ENCODE assay signal across 18 cellular contexts in the genomic region with DNA sequence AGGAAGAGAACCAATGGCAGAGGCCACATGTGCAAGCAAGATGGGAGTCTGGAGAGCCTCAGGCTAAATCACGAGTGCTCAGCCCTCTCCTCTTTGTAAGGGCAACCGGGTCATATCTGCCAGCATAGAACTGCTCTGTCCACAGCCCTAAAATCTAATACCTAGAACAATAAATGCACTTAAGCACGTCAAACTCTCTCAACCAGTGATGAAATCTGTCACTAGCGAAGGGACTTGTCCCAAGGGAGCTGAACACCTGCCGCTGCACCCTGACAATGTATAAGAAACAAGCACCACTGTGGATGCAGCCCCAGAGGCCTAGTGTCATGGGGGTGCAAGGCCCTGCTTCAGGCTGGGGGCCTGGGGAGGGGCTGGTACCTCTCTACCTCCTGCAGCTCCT.
DNase-seq lines count a peak whose midpoint lies in the region; ATAC-seq and TF ChIP-seq lines count a peak whose summit lies in the region.
"Had no signal": no experiment of that assay in that cellular context is flagged by ENCODE, and none has a peak within 500 bp of the region (broad histone marks: within the 10 kb centered on the region; RNA-seq: fewer than 3 reads in every experiment).

No MANE protein-coding gene starts in this region.

- H3K4me2 ChIP-seq in osteoblast (ENCODE audit: insufficient read depth, low read length): no peak overlapping the region

- H2AFZ ChIP-seq in osteoblast (ENCODE audit: low read length): no peak overlapping the region

- H3K27me3 Mint-ChIP-seq in activated B cell treated with CpG ODN at 0.5 μM for 24 hours: no peaks in the 10 kb centered on the region
- H3K27me3 Mint-ChIP-seq: IgD-negative memory B cell had no signal

- H4K20me1 ChIP-seq in osteoblast (ENCODE audit: insufficient read depth, low read length): no peaks in the 10 kb centered on the region

- no peaks in the 10 kb centered on the region for H3K36me3 Mint-ChIP-seq in activated B cell treated with CpG ODN at 0.5 μM for 24 hours (ENCODE audit: low read depth)
- H3K36me3 Mint-ChIP-seq: CD14-positive monocyte; CD8-positive, alpha-beta T cell; IgD-negative memory B cell had no signal

- no peaks in the 10 kb centered on the region for H3K9me3 Mint-ChIP-seq in activated B cell treated with CpG ODN at 0.5 μM for 24 hours
- H3K9me3 Mint-ChIP-seq: CD8-positive, alpha-beta T cell had no signal

- no peaks in the 10 kb centered on the region for H3K9me3 ChIP-seq in osteoblast (ENCODE audit: low read depth, low read length)
- H3K9me3 ChIP-seq in WERI-Rb-1 (ENCODE audit: severe bottlenecking): no peaks in the 10 kb centered on the region
- H3K9me3 ChIP-seq: Caco-2 had no signal

- H3K27ac Mint-ChIP-seq in activated B cell treated with CpG ODN at 0.5 μM for 24 hours: no peak overlapping the region
- H3K27ac Mint-ChIP-seq: CD14-positive monocyte; CD8-positive, alpha-beta T cell; HFFc6 had no signal

- DNase-seq in NCI-H2107 treated with DMSO at 0.1 percent for 48 hours (lab: John Stamatoyannopoulos, UW; ENCODE audit: unreplicated experiment) (peak; percentile 62), NCI-H2107 (lab: John Stamatoyannopoulos, UW) (no peak), NAMALWA (ENCODE audit: low spot score) (peak; percentile 2), activated B cell treated with CpG ODN at 0.5 μM for 24 hours (no peak), OCI-M2 (lab: John Stamatoyannopoulos, UW; ENCODE audit: unreplicated experiment) (no peak), osteoblast (ENCODE audit: insufficient read length, low spot score, missing footprints) (no peak), WERI-Rb-1 (no peak), amygdala (lab: John Stamatoyannopoulos, UW) (no peak)
- DNase-seq: AML-193; Caco-2; CD8-positive, alpha-beta T cell; DND-41; GDM1; HCEC 1CT; HFFc6 had no signal

- H3K27me3 ChIP-seq in osteoblast (ENCODE audit: insufficient read depth, low read length) (no peaks in the 10 kb centered on the region), WERI-Rb-1 (ENCODE audit: insufficient read depth, low read depth, severe bottlenecking) (no peaks in the 10 kb centered on the region)

- H3K4me1 ChIP-seq in osteoblast (ENCODE audit: insufficient read depth, low read length): no peaks in the 10 kb centered on the region
- H3K4me1 ChIP-seq: Caco-2 had no signal

- intact Hi-C loops in activated B cell treated with CpG ODN at 0.5 μM for 24 hours (cut with micrococcal nuclease): no loop called here

- TF ChIP-seq CTCF in activated B cell treated with CpG ODN at 0.5 μM for 24 hours (IDR thresholded peaks at IDR 0.05): no peak
- TF ChIP-seq CTCF in osteoblast (IDR thresholded peaks at IDR 0.05; ENCODE audit: extremely low read depth, low read depth, low read length): no peak
- TF ChIP-seq CTCF in WERI-Rb-1 (IDR thresholded peaks at IDR 0.05; ENCODE audit: low read depth, low read length): no peak

- no peaks in the 10 kb centered on the region for H3K79me2 ChIP-seq in osteoblast (ENCODE audit: insufficient read depth, low read length)

- ATAC-seq in activated B cell treated with CpG ODN at 0.5 μM for 24 hours (ENCODE audit: low read depth): peak; percentile 10
- ATAC-seq: CD8-positive, alpha-beta T cell had no signal

- H3K4me3 ChIP-seq in osteoblast (ENCODE audit: insufficient read depth, low read length): no peak overlapping the region
- no peak overlapping the region for H3K4me3 ChIP-seq in WERI-Rb-1 (ENCODE audit: low read depth, low read length)

- CTCF ChIA-PET in activated B cell treated with CpG ODN at 0.5 μM for 24 hours (lab: Charles Lee): no interaction called here

- H3K36me3 ChIP-seq in osteoblast (ENCODE audit: insufficient read depth, low read length) (no peaks in the 10 kb centered on the region), WERI-Rb-1 (no peaks in the 10 kb centered on the region)

- peaks cover 2% of the 10 kb centered on the region for H3K4me1 Mint-ChIP-seq in activated B cell treated with CpG ODN at 0.5 μM for 24 hours
- H3K4me1 Mint-ChIP-seq: CD14-positive monocyte, IgD-negative memory B cell had no signal

- H3K27ac ChIP-seq in osteoblast (ENCODE audit: low read depth, low read length): no peak overlapping the region
- no peak overlapping the region for H3K27ac ChIP-seq in WERI-Rb-1
- H3K27ac ChIP-seq: 22Rv1 had no signal

- POLR2A ChIA-PET in activated B cell treated with CpG ODN at 0.5 μM for 24 hours (lab: Charles Lee): no interaction called here

- no peak overlapping the region for H3K4me3 Mint-ChIP-seq in activated B cell treated with CpG ODN at 0.5 μM for 24 hours
- H3K4me3 Mint-ChIP-seq: CD14-positive monocyte; CD8-positive, alpha-beta T cell; HFFc6; IgD-negative memory B cell had no signal

Comparison
In these comparisons a context has a peak if more than half of its experiments do, and no peak if none do; other contexts are left out.
1. DNase-seq: peak in NCI-H2107 treated with DMSO at 0.1 percent for 48 hours (single experiment) and NAMALWA (single experiment); none in NCI-H2107 (single experiment), activated B cell treated with CpG ODN at 0.5 μM for 24 hours (single experiment), OCI-M2 (single experiment), osteoblast (single experiment), WERI-Rb-1 (single experiment) and amygdala (0 of 56).